In genomic region chr17:2390199-2390880, GRCh38 we compare ENCODE assay signal across 11 cellular contexts. TPM values are rescaled to one million over a fixed set of nuclear protein-coding genes. Genes with fewer than 3 reads are reported as not detected.
A peak's percentile ranks its signal among the peaks of the same experiment; 100 is the strongest.
DNase-seq lines count a peak whose midpoint lies in the region; ATAC-seq, FAIRE-seq and TF ChIP-seq lines count a peak whose summit lies in the region.
"Had no signal": no experiment of that assay in that cellular context is flagged by ENCODE, and none has a peak within 500 bp of the region (broad histone marks: within the 10 kb centered on the region; RNA-seq: fewer than 3 reads in every experiment).

No MANE protein-coding gene starts in this region.

- peak overlapping the region in 15 of 21 experiments; percentile 15 to 99 (median 96) for H3K27ac ChIP-seq in skin epidermis

- H3K4me1 Mint-ChIP-seq in WTC11: peaks cover 25% of the 10 kb centered on the region
- H3K4me1 Mint-ChIP-seq in glutamatergic neuron (ENCODE audit: low read depth, unreplicated experiment): peaks cover 33% of the 10 kb centered on the region

- H3K36me3 Mint-ChIP-seq in WTC11 (peaks cover 3% of the 10 kb centered on the region; the same call in 1 of the 2 replicates), glutamatergic neuron (ENCODE audit: unreplicated experiment) (no peaks in the 10 kb centered on the region)

- H3K27ac Mint-ChIP-seq in WTC11 (peak overlapping the region; percentile 70; the same call in 1 of the 2 replicates), glutamatergic neuron (ENCODE audit: unreplicated experiment) (peak overlapping the region; percentile 12)

- POLR2A ChIA-PET in WTC11 (lab: Charles Lee): no interaction called here

- H3K4me3 ChIP-seq in skin epidermis: no peak overlapping the region
- H3K4me3 ChIP-seq: left lung had no signal

- DNase-seq in GM19239 (ENCODE audit: insufficient read length, low spot score) (no peak), WTC11 (ENCODE audit: low spot score) (no peak), glutamatergic neuron (no peak), cerebellum (ENCODE audit: low spot score) (no peak), inferior parietal cortex (ENCODE audit: extremely low spot score) (no peak), NCI-H146 (lab: John Stamatoyannopoulos, UW) (no peak), amniotic stem cell (lab: John Stamatoyannopoulos, UW) (no peak)
- DNase-seq: erythroblast, left lung, NCI-H1417 treated with DMSO at 0.1 percent for 48 hours had no signal

- TF ChIP-seq CTCF in WTC11 (IDR thresholded peaks at IDR 0.05): no peak
- TF ChIP-seq CTCF in glutamatergic neuron (IDR thresholded peaks at IDR 0.05; ENCODE audit: partially characterized antibody, unreplicated experiment): no peak

- no peaks in the 10 kb centered on the region for H3K9me3 Mint-ChIP-seq in WTC11
- H3K9me3 Mint-ChIP-seq in glutamatergic neuron (ENCODE audit: unreplicated experiment): peaks cover 20% of the 10 kb centered on the region

- no peak for ATAC-seq in WTC11
- ATAC-seq: left lung had no signal

- CTCF ChIA-PET in WTC11 (lab: Charles Lee): interaction anchor here (3.4 to 5.2 kb wide), 2 partner anchors 8 to 26 kb away, joined by 32 to 84 read pairs; no protein-coding TSS in a partner anchor

- H3K4me3 Mint-ChIP-seq in WTC11 (no peak overlapping the region), glutamatergic neuron (ENCODE audit: unreplicated experiment) (peak overlapping the region; percentile 20)

- FAIRE-seq in GM19239 (lab: Jason Lieb, UNC): peak; percentile 37

- H3K27me3 Mint-ChIP-seq in WTC11 (ENCODE audit: low read depth) (no peaks in the 10 kb centered on the region), glutamatergic neuron (ENCODE audit: unreplicated experiment) (peaks cover 12% of the 10 kb centered on the region)

TF ChIP-seq in WTC11, 78 proteins besides CTCF, POLR2A, EP300 and RAD21:
- no peak for TF ChIP-seq JUN (CRISPR knock-in tag; IDR thresholded peaks at IDR 0.05)
- no peak for TF ChIP-seq ZNF512 (CRISPR knock-in tag; IDR thresholded peaks at IDR 0.05; ENCODE audit: borderline replicate concordance)
- TF ChIP-seq, protein P1, sequence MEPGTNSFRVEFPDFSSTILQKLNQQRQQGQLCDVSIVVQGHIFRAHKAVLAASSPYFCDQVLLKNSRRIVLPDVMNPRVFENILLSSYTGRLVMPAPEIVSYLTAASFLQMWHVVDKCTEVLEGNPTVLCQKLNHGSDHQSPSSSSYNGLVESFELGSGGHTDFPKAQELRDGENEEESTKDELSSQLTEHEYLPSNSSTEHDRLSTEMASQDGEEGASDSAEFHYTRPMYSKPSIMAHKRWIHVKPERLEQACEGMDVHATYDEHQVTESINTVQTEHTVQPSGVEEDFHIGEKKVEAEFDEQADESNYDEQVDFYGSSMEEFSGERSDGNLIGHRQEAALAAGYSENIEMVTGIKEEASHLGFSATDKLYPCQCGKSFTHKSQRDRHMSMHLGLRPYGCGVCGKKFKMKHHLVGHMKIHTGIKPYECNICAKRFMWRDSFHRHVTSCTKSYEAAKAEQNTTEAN (CRISPR knock-in tag; IDR thresholded peaks at IDR 0.05): no peak
- TF ChIP-seq HMGXB4 (CRISPR knock-in tag; IDR thresholded peaks at IDR 0.05): no peak
- TF ChIP-seq, protein P2, sequence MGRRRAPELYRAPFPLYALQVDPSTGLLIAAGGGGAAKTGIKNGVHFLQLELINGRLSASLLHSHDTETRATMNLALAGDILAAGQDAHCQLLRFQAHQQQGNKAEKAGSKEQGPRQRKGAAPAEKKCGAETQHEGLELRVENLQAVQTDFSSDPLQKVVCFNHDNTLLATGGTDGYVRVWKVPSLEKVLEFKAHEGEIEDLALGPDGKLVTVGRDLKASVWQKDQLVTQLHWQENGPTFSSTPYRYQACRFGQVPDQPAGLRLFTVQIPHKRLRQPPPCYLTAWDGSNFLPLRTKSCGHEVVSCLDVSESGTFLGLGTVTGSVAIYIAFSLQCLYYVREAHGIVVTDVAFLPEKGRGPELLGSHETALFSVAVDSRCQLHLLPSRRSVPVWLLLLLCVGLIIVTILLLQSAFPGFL (CRISPR knock-in tag; IDR thresholded peaks at IDR 0.05; ENCODE audit: borderline replicate concordance): no peak
- TF ChIP-seq SMAD3 (CRISPR knock-in tag; IDR thresholded peaks at IDR 0.05; ENCODE audit: borderline replicate concordance): no peak
- TF ChIP-seq ATF3 (CRISPR knock-in tag; conservative IDR thresholded peaks at IDR 0.05): no peak
- TF ChIP-seq ESRRA (CRISPR knock-in tag; IDR thresholded peaks at IDR 0.05; ENCODE audit: borderline replicate concordance): no peak
- TF ChIP-seq, protein P3, sequence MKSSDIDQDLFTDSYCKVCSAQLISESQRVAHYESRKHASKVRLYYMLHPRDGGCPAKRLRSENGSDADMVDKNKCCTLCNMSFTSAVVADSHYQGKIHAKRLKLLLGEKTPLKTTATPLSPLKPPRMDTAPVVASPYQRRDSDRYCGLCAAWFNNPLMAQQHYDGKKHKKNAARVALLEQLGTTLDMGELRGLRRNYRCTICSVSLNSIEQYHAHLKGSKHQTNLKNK (CRISPR knock-in tag; IDR thresholded peaks at IDR 0.05): no peak
- TF ChIP-seq, protein P4, sequence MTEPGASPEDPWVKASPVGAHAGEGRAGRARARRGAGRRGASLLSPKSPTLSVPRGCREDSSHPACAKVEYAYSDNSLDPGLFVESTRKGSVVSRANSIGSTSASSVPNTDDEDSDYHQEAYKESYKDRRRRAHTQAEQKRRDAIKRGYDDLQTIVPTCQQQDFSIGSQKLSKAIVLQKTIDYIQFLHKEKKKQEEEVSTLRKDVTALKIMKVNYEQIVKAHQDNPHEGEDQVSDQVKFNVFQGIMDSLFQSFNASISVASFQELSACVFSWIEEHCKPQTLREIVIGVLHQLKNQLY (CRISPR knock-in tag; IDR thresholded peaks at IDR 0.05): no peak
- TF ChIP-seq E2F4 (CRISPR knock-in tag; IDR thresholded peaks at IDR 0.05; ENCODE audit: borderline replicate concordance, low read depth): no peak
- TF ChIP-seq FOXP1 (CRISPR knock-in tag; IDR thresholded peaks at IDR 0.05; ENCODE audit: borderline replicate concordance): no peak
- TF ChIP-seq PRRX2 (CRISPR knock-in tag; IDR thresholded peaks at IDR 0.05): no peak
- no peak for TF ChIP-seq NFE2L1 (CRISPR knock-in tag; IDR thresholded peaks at IDR 0.05)
- TF ChIP-seq FOXJ3 (CRISPR knock-in tag; IDR thresholded peaks at IDR 0.05; ENCODE audit: borderline replicate concordance): no peak
- no peak for TF ChIP-seq ZNF423 (CRISPR knock-in tag; IDR thresholded peaks at IDR 0.05)
- TF ChIP-seq CREM (CRISPR knock-in tag; IDR thresholded peaks at IDR 0.05): no peak
- TF ChIP-seq NR3C1 (CRISPR knock-in tag; conservative IDR thresholded peaks at IDR 0.05; ENCODE audit: low read depth): no peak
- no peak for TF ChIP-seq TEAD4 (CRISPR knock-in tag; IDR thresholded peaks at IDR 0.05)

RNA-seq across cellular contexts. Expression of gene MNT, which starts 10.5 kb away (rescaled TPM):
- total RNA-seq in WTC11 (2021) (18.3 to 21.6 TPM (median 18.4 TPM) in 3 replicates), glutamatergic neuron (ENCODE audit: unreplicated experiment) (41.0 TPM), cerebellum (8.3 TPM)

RNA-seq across cellular contexts. Expression of gene SGSM2, which starts 53.0 kb away (rescaled TPM):
- total RNA-seq in WTC11 (2021) (47.2 to 50.3 TPM (median 49.8 TPM) in 3 replicates), glutamatergic neuron (ENCODE audit: unreplicated experiment) (111 TPM), cerebellum (51.6 TPM)

RNA-seq across cellular contexts. Expression of gene TSR1, which starts 54.1 kb away (rescaled TPM):
- total RNA-seq in WTC11 (2021): 59.1 to 74.3 TPM (median 59.7 TPM) in 3 replicates
- total RNA-seq in glutamatergic neuron (ENCODE audit: unreplicated experiment): 25.6 TPM
- total RNA-seq in cerebellum: 26.0 TPM
